ENCODE assay signal across 16 cellular contexts in the genomic region with DNA sequence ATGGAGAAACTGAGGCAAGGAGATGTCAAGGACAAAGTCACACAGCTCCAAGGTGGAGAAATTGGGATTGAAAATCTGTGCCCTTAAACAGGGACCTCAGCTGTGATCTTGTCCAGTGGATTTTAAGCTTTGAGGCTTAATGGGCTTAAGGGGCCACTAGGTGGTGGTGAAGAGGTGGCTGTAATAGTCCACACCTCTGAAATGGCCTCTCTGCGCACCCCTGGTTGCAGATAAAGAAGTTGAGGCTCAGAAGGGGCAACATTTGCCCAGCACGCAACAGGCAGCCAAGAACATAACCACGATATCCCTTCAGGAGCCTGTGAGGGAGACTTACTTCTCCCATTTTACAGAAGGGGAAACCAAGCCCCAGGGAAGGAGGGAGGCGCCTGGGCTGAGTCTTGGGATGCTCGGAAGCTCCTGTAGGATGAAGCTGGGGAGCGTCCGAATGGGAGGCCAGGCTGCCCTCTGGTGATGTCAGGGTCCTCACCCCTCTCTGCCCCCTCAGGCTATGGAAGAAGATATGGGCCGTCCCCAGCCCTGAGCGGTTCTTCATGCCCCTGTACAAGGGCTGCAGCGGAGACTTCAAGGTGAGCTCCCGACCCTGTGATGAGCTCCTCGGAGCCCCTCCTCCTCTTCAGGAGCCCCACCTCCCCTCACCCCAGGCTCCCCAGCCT. TPM values are rescaled to one million over a fixed set of nuclear protein-coding genes. Genes with fewer than 3 reads are reported as not detected.
DNase-seq lines count a peak whose midpoint lies in the region; ATAC-seq, FAIRE-seq and TF ChIP-seq lines count a peak whose summit lies in the region.
"Had no signal": no experiment of that assay in that cellular context is flagged by ENCODE, and none has a peak within 500 bp of the region (broad histone marks: within the 10 kb centered on the region; RNA-seq: fewer than 3 reads in every experiment).

No MANE protein-coding gene starts in this region.

- H2AK9ac ChIP-seq in IMR-90 (replicated peaks; ENCODE audit: low read depth, low read length, poor library complexity) = peak overlapping the region; percentile 9

- H2BK120ac ChIP-seq in IMR-90 (ENCODE audit: low read depth, low read length) (no peak overlapping the region), trophoblast cell (ENCODE audit: insufficient read depth, low read length, poor library complexity) (no peak overlapping the region)

- peak; percentile 28 for DNase-seq in activated CD8-positive, alpha-beta memory T cell treated with anti-CD3 and anti-CD28 coated beads, Interleukin-2, amount 50 U/mL, for 4 hours
- DNase-seq in activated CD8-positive, alpha-beta memory T cell treated with anti-CD3 and anti-CD28 coated beads for 24 hours = no peak
- DNase-seq in IMR-90 (no peak), K562 (ENCODE audit: extremely low read depth in 1 of 4, low spot score in 3 of 4) (no peak), posterior vena cava (ENCODE audit: low spot score) (peak; percentile 52), trophoblast cell (no peak), uterus (no peak)
- DNase-seq: activated CD4-positive, alpha-beta T cell treated with anti-CD3 and anti-CD28 coated beads, Interleukin-2, amount 50 U/mL, for 48 hours; DMS153; NCI-H1436 treated with DMSO at 0.1 percent for 48 hours; NCI-H524 treated with DMSO at 0.1 percent for 48 hours; T-helper 2 cell had no signal

- H2BK5ac ChIP-seq in IMR-90 (ENCODE audit: low read depth, low read length, poor library complexity, severe bottlenecking) (no peak overlapping the region), trophoblast cell (ENCODE audit: low read depth, low read length, poor library complexity) (no peak overlapping the region)

- no peak for FAIRE-seq in K562 (lab: Jason Lieb, UNC)
- FAIRE-seq: astrocyte had no signal

- TF ChIP-seq CTCF in IMR-90 (conservative IDR thresholded peaks at IDR 0.05; ENCODE audit: low read depth, low read length) (no peak), K562 (IDR thresholded peaks at IDR 0.05 in 2 of 3, conservative IDR thresholded peaks at IDR 0.05 in 1 of 3; ENCODE audit: insufficient read depth in 2 of 3, low read depth in 1 of 3, low read length in 3 of 3) (0 out of 6 replicates have a peak, but pooled peaks of 2 of the 3 experiments have one; percentile 5 to 12), uterus (IDR thresholded peaks at IDR 0.05) (no peak)

- H2BK12ac ChIP-seq in trophoblast cell (ENCODE audit: low read length) = no peak overlapping the region

- H3K9ac ChIP-seq in IMR-90 (ENCODE audit: low read depth, low read length) (no peak overlapping the region), K562 (ENCODE audit: insufficient read depth in 1 of 2, low read depth in 2 of 2, low read length in 2 of 2) (no peak overlapping the region), trophoblast cell (ENCODE audit: low read length) (no peak overlapping the region)

- H3K56ac ChIP-seq in IMR-90 (ENCODE audit: extremely low read depth, insufficient read depth, low read length) = no peak overlapping the region

- dilution Hi-C loops in IMR-90 (cut with HindIII; ENCODE audit: low sequenced_read_pairs, unreplicated experiment) = no loop called here

- H4K91ac ChIP-seq in IMR-90 (ENCODE audit: insufficient read depth, low read depth, low read length) (no peak overlapping the region), trophoblast cell (ENCODE audit: low read depth, low read length) (no peak overlapping the region)

- H3K4me1 ChIP-seq in IMR-90 (ENCODE audit: control insufficient read depth, insufficient read depth, low read length) = peaks cover 3% of the 10 kb centered on the region
- peaks cover 0 to 10% of the 10 kb centered on the region in 2 experiments; a peak in 1 of 5 replicates for H3K4me1 ChIP-seq in K562 (replicated peaks in 1 of 2; ENCODE audit: control insufficient read depth in 2 of 2, insufficient read depth in 2 of 2, low read length in 2 of 2)
- no peaks in the 10 kb centered on the region for H3K4me1 ChIP-seq in trophoblast cell (ENCODE audit: control insufficient read depth in 1 of 2, insufficient read depth in 2 of 2, low read length in 2 of 2)
- H3K4me1 ChIP-seq in uterus = no peaks in the 10 kb centered on the region

- ATAC-seq in IMR-90 (ENCODE audit: low read depth) (no peak), K562 (no peak), GM18868 (IDR thresholded peaks at IDR 0.05; ENCODE audit: unreplicated experiment) (no peak)

- H3K4me3 ChIP-seq in IMR-90 (ENCODE audit: insufficient read depth, low read depth, low read length) = no peak overlapping the region
- H3K4me3 ChIP-seq in K562 = no peak overlapping the region
- no peak overlapping the region for H3K4me3 ChIP-seq in trophoblast cell (ENCODE audit: low read depth, low read length)
- H3K4me3 ChIP-seq in uterus = no peak overlapping the region
- H3K4me3 ChIP-seq: Peyer's patch, thoracic aorta had no signal

- H3K9me1 ChIP-seq in IMR-90 (ENCODE audit: insufficient read depth, low read length) (peaks cover 10% of the 10 kb centered on the region; the same call in 1 of the 2 replicates), K562 (ENCODE audit: control insufficient read depth, insufficient read depth, low read length) (no peaks in the 10 kb centered on the region)

- CTCF ChIA-PET in IMR-90 (lab: Yijun Ruan, JAX) = interaction anchor here (1.0 kb wide), 1 partner anchor 9 kb away, joined by 3 read pairs; no protein-coding TSS in a partner anchor
- CTCF ChIA-PET in K562 (lab: Yijun Ruan, JAX; ENCODE audit: low intra/inter-chr PET ratio) = no interaction called here

- WGBS in IMR-90 (ENCODE audit: extremely low coverage in 2 of 2, insufficient read length in 1 of 2), 2 experiments = 100% methylated on average over 1 of the region's 12 CpGs; no CpG with 5 or more reads in 1 of the 2 experiments
- 26% methylated on average over 7 of the region's 12 CpGs for WGBS in K562 (ENCODE audit: insufficient coverage, low coverage, missing lambda C conversion rate)
- WGBS in trophoblast cell (ENCODE audit: extremely low coverage, insufficient coverage, insufficient read length) = no CpG with 5 or more reads among the region's 12 CpGs

- H3K4ac ChIP-seq in IMR-90 (ENCODE audit: low read depth, low read length) (no peak overlapping the region), trophoblast cell (ENCODE audit: low read depth, low read length) (no peak overlapping the region)

- no peak overlapping the region for H3K27ac ChIP-seq in IMR-90 (ENCODE audit: insufficient read depth, low read length)
- no peak overlapping the region for H3K27ac ChIP-seq in K562 (ENCODE audit: extremely low read depth, low read depth, low read length)
- H3K27ac ChIP-seq in trophoblast cell (ENCODE audit: low read depth, low read length) = no peak overlapping the region
- H3K27ac ChIP-seq in uterus = no peak overlapping the region
- H3K27ac ChIP-seq: thoracic aorta had no signal

- H3K4me2 ChIP-seq in IMR-90 (ENCODE audit: low read depth, low read length) (no peak overlapping the region), K562 (ENCODE audit: insufficient read depth, low read length) (no peak overlapping the region), trophoblast cell (ENCODE audit: low read length) (no peak overlapping the region)

- no peak overlapping the region for H4K8ac ChIP-seq in IMR-90 (ENCODE audit: low read depth in 2 of 2, low read length in 2 of 2)
- no peak overlapping the region for H4K8ac ChIP-seq in trophoblast cell (ENCODE audit: low read depth, low read length)

- H4K20me1 ChIP-seq in IMR-90 (ENCODE audit: insufficient read depth, low read length) (no peaks in the 10 kb centered on the region), K562 (replicated peaks; ENCODE audit: control insufficient read depth, insufficient read depth, low read length) (no peaks in the 10 kb centered on the region)

- H3K23ac ChIP-seq in IMR-90 (ENCODE audit: low read depth, low read length) (no peak overlapping the region), trophoblast cell (ENCODE audit: low read length) (no peak overlapping the region)

- no peak overlapping the region for H2BK20ac ChIP-seq in IMR-90 (ENCODE audit: low read depth, low read length)

- H2AFZ ChIP-seq in IMR-90 (replicated peaks; ENCODE audit: low read length, poor library complexity) (no peak overlapping the region), K562 (ENCODE audit: low read depth, low read length) (no peak overlapping the region), trophoblast cell (ENCODE audit: insufficient read depth, low read length, poor library complexity) (no peak overlapping the region)

- POLR2A ChIA-PET in IMR-90 (lab: Charles Lee; ENCODE audit: unreplicated experiment) = no interaction called here
- POLR2A ChIA-PET in K562 (lab: Yijun Ruan, JAX) = interaction anchor here (0.6 kb wide), 1 partner anchor 17 kb away, joined by 3 read pairs; no protein-coding TSS in a partner anchor

- H4K5ac ChIP-seq in IMR-90 (ENCODE audit: low read depth, low read length) = no peak overlapping the region

- H3K79me1 ChIP-seq in IMR-90 (ENCODE audit: low read depth in 1 of 2, low read length in 2 of 2) (no peaks in the 10 kb centered on the region; a peak in 1 of 4 replicates), trophoblast cell (ENCODE audit: low read length) (no peaks in the 10 kb centered on the region)

- H3K36me3 ChIP-seq in IMR-90 (ENCODE audit: control insufficient read depth, insufficient read depth, low read length) = peaks cover 2% of the 10 kb centered on the region; the same call in 1 of the 2 replicates
- no peaks in the 10 kb centered on the region for H3K36me3 ChIP-seq in K562 (ENCODE audit: control insufficient read depth, insufficient read depth, low read length)
- H3K36me3 ChIP-seq in trophoblast cell (ENCODE audit: control insufficient read depth in 1 of 2, insufficient read depth in 2 of 2, low read length in 2 of 2) = no peaks in the 10 kb centered on the region
- H3K36me3 ChIP-seq in uterus = no peaks in the 10 kb centered on the region
- H3K36me3 ChIP-seq: Peyer's patch, thoracic aorta had no signal

- TF ChIP-seq RAD21 in IMR-90 (IDR thresholded peaks at IDR 0.05; ENCODE audit: low read length) (no peak), K562 (CRISPR knock-in tag; conservative IDR thresholded peaks at IDR 0.05 in 1 of 2, IDR thresholded peaks at IDR 0.05 in 1 of 2) (no peak)

- no peak overlapping the region for H2BK15ac ChIP-seq in IMR-90 (ENCODE audit: low read depth, low read length)

- TF ChIP-seq POLR2A in IMR-90 (IDR thresholded peaks at IDR 0.05; ENCODE audit: low read depth, low read length) (no peak), K562 (conservative IDR thresholded peaks at IDR 0.05) (no peak), uterus (IDR thresholded peaks at IDR 0.05) (no peak)

- no peak overlapping the region for H2AK5ac ChIP-seq in IMR-90 (ENCODE audit: low read depth, low read length)
- no peak overlapping the region for H2AK5ac ChIP-seq in trophoblast cell (ENCODE audit: low read length)

- H3K9me3 ChIP-seq in IMR-90 (ENCODE audit: control insufficient read depth, insufficient read depth, low read length) (peaks cover 11% of the 10 kb centered on the region), K562 (replicated peaks; ENCODE audit: control insufficient read depth, insufficient read depth, low read depth, low read length) (peaks cover 4% of the 10 kb centered on the region; the same call in 1 of the 2 replicates), trophoblast cell (ENCODE audit: insufficient read depth, low read depth, low read length) (peaks cover 25% of the 10 kb centered on the region), uterus (peaks cover 0 to 10% of the 10 kb centered on the region in 2 donors)

- no peak overlapping the region for H4K12ac ChIP-seq in trophoblast cell (ENCODE audit: low read depth, low read length)

- in situ Hi-C loops in IMR-90 (cut with MboI; ENCODE audit: low sequenced_read_pairs) = no loop called here
- in situ Hi-C loops in K562 (cut with MboI) = no loop called here

- no peaks in the 10 kb centered on the region for H3K79me2 ChIP-seq in K562 (ENCODE audit: control insufficient read depth, insufficient read depth, low read length)
- H3K79me2 ChIP-seq in trophoblast cell (ENCODE audit: control insufficient read depth, insufficient read depth, low read length, poor library complexity) = no peaks in the 10 kb centered on the region

- no peak for TF ChIP-seq EP300 in K562 (IDR thresholded peaks at IDR 0.05; ENCODE audit: low read length)

- H3K27me3 ChIP-seq in IMR-90 (ENCODE audit: control insufficient read depth, insufficient read depth, low read length) = no peaks in the 10 kb centered on the region
- H3K27me3 ChIP-seq in K562 (ENCODE audit: control insufficient read depth in 2 of 2, insufficient read depth in 2 of 2, low read length in 2 of 2) = peaks cover 8 to 22% of the 10 kb centered on the region in 2 experiments; a peak in 3 of 5 replicates
- H3K27me3 ChIP-seq in trophoblast cell (ENCODE audit: insufficient read depth, low read length) = no peaks in the 10 kb centered on the region
- H3K27me3 ChIP-seq in uterus = peaks cover 0 to 5% of the 10 kb centered on the region in 2 donors
- H3K27me3 ChIP-seq: Peyer's patch had no signal

- BruUV-seq in IMR-90 (replicated peaks; lab: Mats Ljungman, UMichigan) = no TSS peak
- BruUV-seq in K562 (replicated peaks; lab: Mats Ljungman, UMichigan) = no TSS peak

- intact Hi-C loops in IMR-90 (cut with micrococcal nuclease) = no loop called here
- intact Hi-C loops in K562 (cut with micrococcal nuclease) = no loop called here
- intact Hi-C loops in posterior vena cava (cut with DNase I) = no loop called here
- intact Hi-C loops in uterus (cut with DNase I; ENCODE audit: low total_unique reads) = no loop called here

- no peak overlapping the region for H3K14ac ChIP-seq in IMR-90 (replicated peaks; ENCODE audit: low read depth, low read length)
- H3K14ac ChIP-seq in trophoblast cell (ENCODE audit: low read length) = no peak overlapping the region

- H3K18ac ChIP-seq in IMR-90 (ENCODE audit: low read depth, low read length) (no peak overlapping the region), trophoblast cell (ENCODE audit: low read length) (no peak overlapping the region)

RNA-seq across cellular contexts. Expression of a gene that starts 43.7 kb away (rescaled TPM):
- 0.72 and 0.83 TPM in 2 replicates for total RNA-seq in IMR-90 (2012; rRNA removed)
- polyA plus RNA-seq in IMR-90 (2012; rRNA removed) = 0.83 and 0.97 TPM in 2 replicates
- polyA plus RNA-seq in IMR-90 (2012; cell fraction: cytosol; rRNA removed) = 0.54 and 0.75 TPM in 2 replicates
- 0.38 and 0.77 TPM in 2 replicates for polyA plus RNA-seq in IMR-90 (2012; cell fraction: nucleus; rRNA removed; ENCODE audit: low replicate concordance)
- total RNA-seq in K562 (2011; cell fraction: chromatin; rRNA removed; ENCODE audit: low replicate concordance) = 1.4 and 2.4 TPM in 2 replicates
- total RNA-seq in K562 (2011; cell fraction: nucleolus; rRNA removed) = 2.1 and 2.3 TPM in 2 replicates
- total RNA-seq in K562 (2011; cell fraction: nucleoplasm; rRNA removed) = 1.6 and 2.1 TPM in 2 replicates
- total RNA-seq in K562 (2014; rRNA removed) = 0.14 and 0.33 TPM in 2 replicates
- 0.22 TPM in 2 replicates for total RNA-seq in K562 (2014; rRNA removed; fragmentation: Illumina TruSeq; extraction: Trizol)
- total RNA-seq in K562 (2015; rRNA removed; fragmentation: Illumina TruSeq; extraction: Trizol) = 0.11 and 0.19 TPM in 2 replicates
- 0.29 and 0.51 TPM in 2 replicates for total RNA-seq in K562 (2021)
- polyA plus RNA-seq in K562 (2011; rRNA removed) = 0.21 and 0.46 TPM in 2 replicates
- 0.15 and 0.58 TPM in 2 replicates for polyA plus RNA-seq in K562 (2011; cell fraction: cytosol; rRNA removed)
- 0.27 and 0.67 TPM in 2 replicates for polyA plus RNA-seq in K562 (2011; cell fraction: nucleus; rRNA removed)
- polyA plus RNA-seq in K562 (2012) = 0.42 and 3.6 TPM in 2 replicates
- polyA plus RNA-seq in K562 (2014; fragmentation: Illumina TruSeq; extraction: Trizol) = 0.34 and 0.46 TPM in 2 replicates
- under 1 TPM in 1 of 2 experiments, not detected in 1; 0.04 TPM for polyA plus RNA-seq in K562 (2014; fragmentation: Nextera tagmentation; extraction: Ambion mirVana)
- polyA plus RNA-seq in K562 (2014; rRNA removed) = 0.15 and 0.62 TPM in 2 replicates
- polyA minus RNA-seq in K562 (2011; rRNA and poly(A)+ RNA removed) = 0.63 and 0.74 TPM in 2 replicates
- polyA minus RNA-seq in K562 (2011; cell fraction: cytosol; rRNA and poly(A)+ RNA removed) = 0.38 TPM in 1 of 2 replicates, not detected in the other
- polyA minus RNA-seq in K562 (2011; cell fraction: nucleus; rRNA and poly(A)+ RNA removed) = 0.44 and 0.94 TPM in 2 replicates
- under 1 TPM; 0.24 to 0.56 TPM for total RNA-seq in posterior vena cava
- polyA plus RNA-seq in trophoblast cell (2013) = 0.08 and 0.15 TPM in 2 replicates
- total RNA-seq in uterus = under 1 TPM in 2 of 4 donors, not detected in 2; 0.21 to 0.46 TPM

Comparison
In these comparisons a context has a peak if more than half of its experiments do, and no peak if none do; other contexts are left out.
1. DNase-seq: peak in activated CD8-positive, alpha-beta memory T cell treated with anti-CD3 and anti-CD28 coated beads, Interleukin-2, amount 50 U/mL, for 4 hours (single experiment) and posterior vena cava (single experiment); none in activated CD8-positive, alpha-beta memory T cell treated with anti-CD3 and anti-CD28 coated beads for 24 hours (single experiment), IMR-90 (single experiment), K562 (0 of 4), trophoblast cell (0 of 2) and uterus (0 of 2).
2. CTCF ChIP-seq: peak in K562 (2 of 3); none in IMR-90 (single experiment) and uterus (0 of 4).